ENCODE assay signal across 1 cellular context in the genomic region with DNA sequence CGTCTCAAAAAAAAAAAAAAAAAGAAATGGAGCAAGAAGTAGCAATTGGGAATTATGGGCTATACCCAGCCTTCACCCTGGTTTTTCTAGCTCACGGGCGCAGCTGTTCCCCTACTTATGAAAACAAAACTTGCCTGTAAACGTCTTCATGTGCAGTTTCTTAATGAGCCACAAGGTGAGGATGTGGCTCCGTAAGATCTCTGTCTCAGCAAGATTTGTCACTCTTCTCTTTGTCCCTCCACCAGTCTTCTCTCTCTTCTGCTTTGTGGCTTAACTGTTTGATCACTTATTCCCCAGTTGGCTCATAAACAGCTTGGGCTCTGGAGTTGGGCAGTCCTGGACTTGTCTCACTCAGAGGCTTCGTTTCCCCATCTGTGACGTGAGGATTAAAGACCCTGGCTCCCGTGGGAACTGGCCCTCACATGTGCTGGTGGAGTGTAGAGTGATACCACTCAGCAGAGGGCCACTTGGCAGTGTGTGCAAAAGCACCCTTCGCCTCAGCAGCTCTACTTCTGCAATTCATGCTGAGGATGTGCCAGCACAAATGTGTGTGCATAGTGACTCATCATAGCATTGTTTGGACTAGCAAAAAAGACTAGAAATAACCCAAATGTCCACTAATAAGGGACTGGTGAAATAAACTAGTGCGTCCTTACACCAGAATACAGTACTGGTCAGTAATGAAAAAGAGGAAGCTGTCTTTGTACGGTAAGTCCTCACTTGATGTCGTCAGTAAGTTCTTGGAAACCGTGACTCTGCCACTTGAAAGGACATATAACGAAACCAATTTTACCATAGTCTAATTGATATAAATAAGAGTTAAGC.
TF ChIP-seq lines count a peak whose summit lies in the region.

No MANE protein-coding gene starts in this region.

TF ChIP-seq in K562, 482 proteins besides CTCF, POLR2A, EP300 and RAD21 (continued from another document and continues in another):
- TF ChIP-seq, protein P1, sequence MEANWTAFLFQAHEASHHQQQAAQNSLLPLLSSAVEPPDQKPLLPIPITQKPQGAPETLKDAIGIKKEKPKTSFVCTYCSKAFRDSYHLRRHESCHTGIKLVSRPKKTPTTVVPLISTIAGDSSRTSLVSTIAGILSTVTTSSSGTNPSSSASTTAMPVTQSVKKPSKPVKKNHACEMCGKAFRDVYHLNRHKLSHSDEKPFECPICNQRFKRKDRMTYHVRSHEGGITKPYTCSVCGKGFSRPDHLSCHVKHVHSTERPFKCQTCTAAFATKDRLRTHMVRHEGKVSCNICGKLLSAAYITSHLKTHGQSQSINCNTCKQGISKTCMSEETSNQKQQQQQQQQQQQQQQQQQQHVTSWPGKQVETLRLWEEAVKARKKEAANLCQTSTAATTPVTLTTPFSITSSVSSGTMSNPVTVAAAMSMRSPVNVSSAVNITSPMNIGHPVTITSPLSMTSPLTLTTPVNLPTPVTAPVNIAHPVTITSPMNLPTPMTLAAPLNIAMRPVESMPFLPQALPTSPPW (CRISPR knock-in tag; IDR thresholded peaks at IDR 0.05), result no peak
- no peak for TF ChIP-seq ZNF408 (CRISPR knock-in tag; IDR thresholded peaks at IDR 0.05; ENCODE audit: low read depth)
- no peak for TF ChIP-seq MCM7 (IDR thresholded peaks at IDR 0.05)
- TF ChIP-seq, protein P2, sequence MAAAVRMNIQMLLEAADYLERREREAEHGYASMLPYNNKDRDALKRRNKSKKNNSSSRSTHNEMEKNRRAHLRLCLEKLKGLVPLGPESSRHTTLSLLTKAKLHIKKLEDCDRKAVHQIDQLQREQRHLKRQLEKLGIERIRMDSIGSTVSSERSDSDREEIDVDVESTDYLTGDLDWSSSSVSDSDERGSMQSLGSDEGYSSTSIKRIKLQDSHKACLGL (CRISPR knock-in tag; IDR thresholded peaks at IDR 0.05; ENCODE audit: borderline replicate concordance, poor library complexity, severe bottlenecking), result no peak
- TF ChIP-seq GTF2F1 (IDR thresholded peaks at IDR 0.05; ENCODE audit: low read depth, low read length), result no peak
- no peak for TF ChIP-seq MIER1 (IDR thresholded peaks at IDR 0.05; ENCODE audit: low read depth)
- no peak for TF ChIP-seq U2AF1 (optimal IDR thresholded peaks at IDR 0.05; ENCODE audit: low read depth, low read length)
- TF ChIP-seq, protein P3, sequence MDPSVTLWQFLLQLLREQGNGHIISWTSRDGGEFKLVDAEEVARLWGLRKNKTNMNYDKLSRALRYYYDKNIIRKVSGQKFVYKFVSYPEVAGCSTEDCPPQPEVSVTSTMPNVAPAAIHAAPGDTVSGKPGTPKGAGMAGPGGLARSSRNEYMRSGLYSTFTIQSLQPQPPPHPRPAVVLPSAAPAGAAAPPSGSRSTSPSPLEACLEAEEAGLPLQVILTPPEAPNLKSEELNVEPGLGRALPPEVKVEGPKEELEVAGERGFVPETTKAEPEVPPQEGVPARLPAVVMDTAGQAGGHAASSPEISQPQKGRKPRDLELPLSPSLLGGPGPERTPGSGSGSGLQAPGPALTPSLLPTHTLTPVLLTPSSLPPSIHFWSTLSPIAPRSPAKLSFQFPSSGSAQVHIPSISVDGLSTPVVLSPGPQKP (CRISPR knock-in tag; IDR thresholded peaks at IDR 0.05), result no peak
- no peak for TF ChIP-seq SIRT6 (IDR thresholded peaks at IDR 0.05; ENCODE audit: low read depth, low read length)
- TF ChIP-seq, protein P4, sequence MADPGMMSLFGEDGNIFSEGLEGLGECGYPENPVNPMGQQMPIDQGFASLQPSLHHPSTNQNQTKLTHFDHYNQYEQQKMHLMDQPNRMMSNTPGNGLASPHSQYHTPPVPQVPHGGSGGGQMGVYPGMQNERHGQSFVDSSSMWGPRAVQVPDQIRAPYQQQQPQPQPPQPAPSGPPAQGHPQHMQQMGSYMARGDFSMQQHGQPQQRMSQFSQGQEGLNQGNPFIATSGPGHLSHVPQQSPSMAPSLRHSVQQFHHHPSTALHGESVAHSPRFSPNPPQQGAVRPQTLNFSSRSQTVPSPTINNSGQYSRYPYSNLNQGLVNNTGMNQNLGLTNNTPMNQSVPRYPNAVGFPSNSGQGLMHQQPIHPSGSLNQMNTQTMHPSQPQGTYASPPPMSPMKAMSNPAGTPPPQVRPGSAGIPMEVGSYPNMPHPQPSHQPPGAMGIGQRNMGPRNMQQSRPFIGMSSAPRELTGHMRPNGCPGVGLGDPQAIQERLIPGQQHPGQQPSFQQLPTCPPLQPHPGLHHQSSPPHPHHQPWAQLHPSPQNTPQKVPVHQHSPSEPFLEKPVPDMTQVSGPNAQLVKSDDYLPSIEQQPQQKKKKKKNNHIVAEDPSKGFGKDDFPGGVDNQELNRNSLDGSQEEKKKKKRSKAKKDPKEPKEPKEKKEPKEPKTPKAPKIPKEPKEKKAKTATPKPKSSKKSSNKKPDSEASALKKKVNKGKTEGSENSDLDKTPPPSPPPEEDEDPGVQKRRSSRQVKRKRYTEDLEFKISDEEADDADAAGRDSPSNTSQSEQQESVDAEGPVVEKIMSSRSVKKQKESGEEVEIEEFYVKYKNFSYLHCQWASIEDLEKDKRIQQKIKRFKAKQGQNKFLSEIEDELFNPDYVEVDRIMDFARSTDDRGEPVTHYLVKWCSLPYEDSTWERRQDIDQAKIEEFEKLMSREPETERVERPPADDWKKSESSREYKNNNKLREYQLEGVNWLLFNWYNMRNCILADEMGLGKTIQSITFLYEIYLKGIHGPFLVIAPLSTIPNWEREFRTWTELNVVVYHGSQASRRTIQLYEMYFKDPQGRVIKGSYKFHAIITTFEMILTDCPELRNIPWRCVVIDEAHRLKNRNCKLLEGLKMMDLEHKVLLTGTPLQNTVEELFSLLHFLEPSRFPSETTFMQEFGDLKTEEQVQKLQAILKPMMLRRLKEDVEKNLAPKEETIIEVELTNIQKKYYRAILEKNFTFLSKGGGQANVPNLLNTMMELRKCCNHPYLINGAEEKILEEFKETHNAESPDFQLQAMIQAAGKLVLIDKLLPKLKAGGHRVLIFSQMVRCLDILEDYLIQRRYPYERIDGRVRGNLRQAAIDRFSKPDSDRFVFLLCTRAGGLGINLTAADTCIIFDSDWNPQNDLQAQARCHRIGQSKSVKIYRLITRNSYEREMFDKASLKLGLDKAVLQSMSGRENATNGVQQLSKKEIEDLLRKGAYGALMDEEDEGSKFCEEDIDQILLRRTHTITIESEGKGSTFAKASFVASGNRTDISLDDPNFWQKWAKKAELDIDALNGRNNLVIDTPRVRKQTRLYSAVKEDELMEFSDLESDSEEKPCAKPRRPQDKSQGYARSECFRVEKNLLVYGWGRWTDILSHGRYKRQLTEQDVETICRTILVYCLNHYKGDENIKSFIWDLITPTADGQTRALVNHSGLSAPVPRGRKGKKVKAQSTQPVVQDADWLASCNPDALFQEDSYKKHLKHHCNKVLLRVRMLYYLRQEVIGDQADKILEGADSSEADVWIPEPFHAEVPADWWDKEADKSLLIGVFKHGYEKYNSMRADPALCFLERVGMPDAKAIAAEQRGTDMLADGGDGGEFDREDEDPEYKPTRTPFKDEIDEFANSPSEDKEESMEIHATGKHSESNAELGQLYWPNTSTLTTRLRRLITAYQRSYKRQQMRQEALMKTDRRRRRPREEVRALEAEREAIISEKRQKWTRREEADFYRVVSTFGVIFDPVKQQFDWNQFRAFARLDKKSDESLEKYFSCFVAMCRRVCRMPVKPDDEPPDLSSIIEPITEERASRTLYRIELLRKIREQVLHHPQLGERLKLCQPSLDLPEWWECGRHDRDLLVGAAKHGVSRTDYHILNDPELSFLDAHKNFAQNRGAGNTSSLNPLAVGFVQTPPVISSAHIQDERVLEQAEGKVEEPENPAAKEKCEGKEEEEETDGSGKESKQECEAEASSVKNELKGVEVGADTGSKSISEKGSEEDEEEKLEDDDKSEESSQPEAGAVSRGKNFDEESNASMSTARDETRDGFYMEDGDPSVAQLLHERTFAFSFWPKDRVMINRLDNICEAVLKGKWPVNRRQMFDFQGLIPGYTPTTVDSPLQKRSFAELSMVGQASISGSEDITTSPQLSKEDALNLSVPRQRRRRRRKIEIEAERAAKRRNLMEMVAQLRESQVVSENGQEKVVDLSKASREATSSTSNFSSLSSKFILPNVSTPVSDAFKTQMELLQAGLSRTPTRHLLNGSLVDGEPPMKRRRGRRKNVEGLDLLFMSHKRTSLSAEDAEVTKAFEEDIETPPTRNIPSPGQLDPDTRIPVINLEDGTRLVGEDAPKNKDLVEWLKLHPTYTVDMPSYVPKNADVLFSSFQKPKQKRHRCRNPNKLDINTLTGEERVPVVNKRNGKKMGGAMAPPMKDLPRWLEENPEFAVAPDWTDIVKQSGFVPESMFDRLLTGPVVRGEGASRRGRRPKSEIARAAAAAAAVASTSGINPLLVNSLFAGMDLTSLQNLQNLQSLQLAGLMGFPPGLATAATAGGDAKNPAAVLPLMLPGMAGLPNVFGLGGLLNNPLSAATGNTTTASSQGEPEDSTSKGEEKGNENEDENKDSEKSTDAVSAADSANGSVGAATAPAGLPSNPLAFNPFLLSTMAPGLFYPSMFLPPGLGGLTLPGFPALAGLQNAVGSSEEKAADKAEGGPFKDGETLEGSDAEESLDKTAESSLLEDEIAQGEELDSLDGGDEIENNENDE (IDR thresholded peaks at IDR 0.05; ENCODE audit: low read depth, low read length), result no peak
- TF ChIP-seq ZNF75A (CRISPR knock-in tag; IDR thresholded peaks at IDR 0.05), result no peak
- TF ChIP-seq, protein P5, sequence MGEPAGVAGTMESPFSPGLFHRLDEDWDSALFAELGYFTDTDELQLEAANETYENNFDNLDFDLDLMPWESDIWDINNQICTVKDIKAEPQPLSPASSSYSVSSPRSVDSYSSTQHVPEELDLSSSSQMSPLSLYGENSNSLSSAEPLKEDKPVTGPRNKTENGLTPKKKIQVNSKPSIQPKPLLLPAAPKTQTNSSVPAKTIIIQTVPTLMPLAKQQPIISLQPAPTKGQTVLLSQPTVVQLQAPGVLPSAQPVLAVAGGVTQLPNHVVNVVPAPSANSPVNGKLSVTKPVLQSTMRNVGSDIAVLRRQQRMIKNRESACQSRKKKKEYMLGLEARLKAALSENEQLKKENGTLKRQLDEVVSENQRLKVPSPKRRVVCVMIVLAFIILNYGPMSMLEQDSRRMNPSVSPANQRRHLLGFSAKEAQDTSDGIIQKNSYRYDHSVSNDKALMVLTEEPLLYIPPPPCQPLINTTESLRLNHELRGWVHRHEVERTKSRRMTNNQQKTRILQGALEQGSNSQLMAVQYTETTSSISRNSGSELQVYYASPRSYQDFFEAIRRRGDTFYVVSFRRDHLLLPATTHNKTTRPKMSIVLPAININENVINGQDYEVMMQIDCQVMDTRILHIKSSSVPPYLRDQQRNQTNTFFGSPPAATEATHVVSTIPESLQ (CRISPR knock-in tag; IDR thresholded peaks at IDR 0.05), result no peak
- TF ChIP-seq CXXC5 (CRISPR knock-in tag; IDR thresholded peaks at IDR 0.05), result no peak
- TF ChIP-seq, protein P6, sequence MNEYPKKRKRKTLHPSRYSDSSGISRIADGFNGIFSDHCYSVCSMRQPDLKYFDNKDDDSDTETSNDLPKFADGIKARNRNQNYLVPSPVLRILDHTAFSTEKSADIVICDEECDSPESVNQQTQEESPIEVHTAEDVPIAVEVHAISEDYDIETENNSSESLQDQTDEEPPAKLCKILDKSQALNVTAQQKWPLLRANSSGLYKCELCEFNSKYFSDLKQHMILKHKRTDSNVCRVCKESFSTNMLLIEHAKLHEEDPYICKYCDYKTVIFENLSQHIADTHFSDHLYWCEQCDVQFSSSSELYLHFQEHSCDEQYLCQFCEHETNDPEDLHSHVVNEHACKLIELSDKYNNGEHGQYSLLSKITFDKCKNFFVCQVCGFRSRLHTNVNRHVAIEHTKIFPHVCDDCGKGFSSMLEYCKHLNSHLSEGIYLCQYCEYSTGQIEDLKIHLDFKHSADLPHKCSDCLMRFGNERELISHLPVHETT (CRISPR knock-in tag; conservative IDR thresholded peaks at IDR 0.05 in 1 of 2, IDR thresholded peaks at IDR 0.05 in 1 of 2), result no peak
- no peak for TF ChIP-seq PHTF2 (CRISPR knock-in tag; IDR thresholded peaks at IDR 0.05)
- TF ChIP-seq MEF2A (IDR thresholded peaks at IDR 0.05; ENCODE audit: control insufficient read depth, low read depth, low read length), result no peak
- TF ChIP-seq KDM4B (IDR thresholded peaks at IDR 0.05; ENCODE audit: borderline replicate concordance in 2 of 2, low read depth in 1 of 2), result no peak
- TF ChIP-seq, protein P7, sequence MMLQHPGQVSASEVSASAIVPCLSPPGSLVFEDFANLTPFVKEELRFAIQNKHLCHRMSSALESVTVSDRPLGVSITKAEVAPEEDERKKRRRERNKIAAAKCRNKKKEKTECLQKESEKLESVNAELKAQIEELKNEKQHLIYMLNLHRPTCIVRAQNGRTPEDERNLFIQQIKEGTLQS (IDR thresholded peaks at IDR 0.05), result peak; percentile 80
- TF ChIP-seq, protein P7 (CRISPR knock-in tag; conservative IDR thresholded peaks at IDR 0.05), result 0 out of 2 replicates have a peak, but pooled peaks have one; percentile 23
- TF ChIP-seq GABPA (tag; conservative IDR thresholded peaks at IDR 0.05; ENCODE audit: low read depth), result no peak
- no peak for TF ChIP-seq NFATC3 (IDR thresholded peaks at IDR 0.05)
- no peak for TF ChIP-seq KAT8 (IDR thresholded peaks at IDR 0.05; ENCODE audit: low read depth)
- no peak for TF ChIP-seq ZFPM2 (CRISPR knock-in tag; IDR thresholded peaks at IDR 0.05)
- TF ChIP-seq TSC22D4 (tag; IDR thresholded peaks at IDR 0.05), result no peak
- TF ChIP-seq, protein P8, sequence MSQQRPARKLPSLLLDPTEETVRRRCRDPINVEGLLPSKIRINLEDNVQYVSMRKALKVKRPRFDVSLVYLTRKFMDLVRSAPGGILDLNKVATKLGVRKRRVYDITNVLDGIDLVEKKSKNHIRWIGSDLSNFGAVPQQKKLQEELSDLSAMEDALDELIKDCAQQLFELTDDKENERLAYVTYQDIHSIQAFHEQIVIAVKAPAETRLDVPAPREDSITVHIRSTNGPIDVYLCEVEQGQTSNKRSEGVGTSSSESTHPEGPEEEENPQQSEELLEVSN (IDR thresholded peaks at IDR 0.05; ENCODE audit: borderline replicate concordance in 1 of 2, extremely low read depth in 1 of 2, insufficient read depth in 1 of 2, insufficient read length in 1 of 2, low read depth in 1 of 2, low read length in 1 of 2, poor library complexity in 1 of 2, severe bottlenecking in 1 of 2), result no peak
- TF ChIP-seq ETV5 (CRISPR knock-in tag; IDR thresholded peaks at IDR 0.05; ENCODE audit: low read depth), result no peak
- no peak for TF ChIP-seq RFX1 (IDR thresholded peaks at IDR 0.05)
- TF ChIP-seq ZBTB1 (CRISPR knock-in tag; IDR thresholded peaks at IDR 0.05; ENCODE audit: borderline replicate concordance, low read depth), result no peak
- TF ChIP-seq ZNF644 (tag; IDR thresholded peaks at IDR 0.05; ENCODE audit: low read depth), result no peak
- TF ChIP-seq SMAD1 (IDR thresholded peaks at IDR 0.05; ENCODE audit: low read depth, low read length, partially characterized antibody), result no peak
